32 cellular contexts compared by ENCODE assay signal in genomic region chr6:129940454-129941195, GRCh38.
"Had no signal": no experiment of that assay in that cellular context is flagged by ENCODE, and none has a peak within 500 bp of the region (broad histone marks: within the 10 kb centered on the region; RNA-seq: fewer than 3 reads in every experiment).

No MANE protein-coding gene starts in this region.

- H3K4me3 Mint-ChIP-seq: activated B cell treated with CpG ODN at 0.5 μM for 24 hours; activated CD4-positive, alpha-beta memory T cell treated with anti-CD3 and anti-CD28 coated beads, Interleukin-2, amount 10 ng/mL, durations not matched to agents 7 days and 5 days; activated CD4-positive, alpha-beta T cell treated with anti-CD3 and anti-CD28 coated beads, Interleukin-2, amount 10 ng/mL, durations not matched to agents 7 days and 5 days; activated naive CD4-positive, alpha-beta T cell treated with anti-CD3 and anti-CD28 coated beads, Interleukin-2, amount 10 ng/mL, durations not matched to agents 7 days and 5 days; activated naive CD8-positive, alpha-beta T cell treated with anti-CD3 and anti-CD28 coated beads, Interleukin-2, amount 10 ng/mL, durations not matched to agents 7 days and 5 days; activated T-cell treated with anti-CD3 and anti-CD28 coated beads, Interleukin-2, amount 50 U/mL, for 24 hours; activated T-cell treated with anti-CD3 and anti-CD28 coated beads, Interleukin-2, amount 50 U/mL, for 72 hours; effector memory CD8-positive, alpha-beta T cell; T-helper 17 cell; T-helper 2 cell treated with Interferon-gamma antibody and Interleukin-4, amounts not matched to agents 5 μg/mL and 100 μg/mL, for 36 hours had no signal

- ATAC-seq: activated CD4-positive, CD25-positive, alpha-beta regulatory T cell treated with anti-CD3 and anti-CD28 coated beads, Interleukin-2, amount 50 U/mL, for 24 hours; activated naive CD4-positive, alpha-beta T cell treated with anti-CD3 and anti-CD28 coated beads, Interleukin-2, amount 50 U/mL, for 72 hours; activated T-cell treated with anti-CD3 and anti-CD28 coated beads, Interleukin-2, amount 50 U/mL, for 72 hours; effector memory CD8-positive, alpha-beta T cell; foreskin keratinocyte; gastroesophageal sphincter; heart right ventricle; T-helper 17 cell had no signal

- H3K27ac Mint-ChIP-seq: activated B cell treated with CpG ODN at 0.5 μM for 24 hours; activated CD4-positive, alpha-beta memory T cell treated with anti-CD3 and anti-CD28 coated beads, Interleukin-2, amount 10 ng/mL, durations not matched to agents 7 days and 5 days; activated CD4-positive, alpha-beta T cell treated with anti-CD3 and anti-CD28 coated beads, Interleukin-2, amount 10 ng/mL, durations not matched to agents 7 days and 5 days; activated naive CD4-positive, alpha-beta T cell treated with anti-CD3 and anti-CD28 coated beads, Interleukin-2, amount 10 ng/mL, durations not matched to agents 7 days and 5 days; activated naive CD4-positive, alpha-beta T cell treated with anti-CD3 and anti-CD28 coated beads, Interleukin-2, amount 50 U/mL, for 72 hours; activated naive CD8-positive, alpha-beta T cell treated with anti-CD3 and anti-CD28 coated beads, Interleukin-2, amount 10 ng/mL, durations not matched to agents 7 days and 5 days; activated T-cell treated with anti-CD3 and anti-CD28 coated beads, Interleukin-2, amount 50 U/mL, for 24 hours; activated T-cell treated with anti-CD3 and anti-CD28 coated beads, Interleukin-2, amount 50 U/mL, for 72 hours; effector memory CD8-positive, alpha-beta T cell; T-helper 17 cell; T-helper 2 cell treated with Interferon-gamma antibody and Interleukin-4, amounts not matched to agents 5 μg/mL and 100 μg/mL, for 36 hours had no signal

- H3K9me3 ChIP-seq: esophagus muscularis mucosa, gastroesophageal sphincter had no signal

- H3K27ac ChIP-seq: brain microvascular endothelial cell, esophagus muscularis mucosa, foreskin keratinocyte, gastroesophageal sphincter, heart right ventricle, WERI-Rb-1 had no signal

- H3K27me3 ChIP-seq: brain microvascular endothelial cell, esophagus muscularis mucosa, foreskin keratinocyte had no signal

- H3K36me3 ChIP-seq: brain microvascular endothelial cell, esophagus muscularis mucosa, gastroesophageal sphincter, heart right ventricle, WERI-Rb-1 had no signal

- DNase-seq: activated B cell treated with CpG ODN at 0.5 μM for 24 hours; activated CD4-positive, alpha-beta memory T cell treated with anti-CD3 and anti-CD28 coated beads, Interleukin-2, amount 10 ng/mL, durations not matched to agents 7 days and 5 days; activated CD4-positive, alpha-beta T cell treated with anti-CD3 and anti-CD28 coated beads, Interleukin-2, amount 10 ng/mL, durations not matched to agents 7 days and 5 days; activated CD4-positive, alpha-beta T cell treated with anti-CD3 and anti-CD28 coated beads, Interleukin-2, amount 50 U/mL, for 4 hours; activated CD8-positive, alpha-beta memory T cell treated with anti-CD3 and anti-CD28 coated beads, Interleukin-2, amount 50 U/mL, for 48 hours; activated gamma-delta T cell; activated naive CD4-positive, alpha-beta T cell; activated naive CD4-positive, alpha-beta T cell treated with anti-CD3 and anti-CD28 coated beads, Interleukin-2, amount 10 ng/mL, durations not matched to agents 7 days and 5 days; activated naive CD8-positive, alpha-beta T cell treated with anti-CD3 and anti-CD28 coated beads, Interleukin-2, amount 10 ng/mL, durations not matched to agents 7 days and 5 days; activated T-cell treated with anti-CD3 and anti-CD28 coated beads for 4 hours; activated T-cell treated with anti-CD3 and anti-CD28 coated beads, Interleukin-2, amount 50 U/mL, for 24 hours; activated T-cell treated with anti-CD3 and anti-CD28 coated beads, Interleukin-2, amount 50 U/mL, for 72 hours; brain microvascular endothelial cell; caudate nucleus; cortex of kidney; dermis blood vessel endothelial cell; effector CD4-positive, alpha-beta T cell; effector memory CD8-positive, alpha-beta T cell; erythroblast; foreskin keratinocyte; heart right ventricle; T-helper 1 cell; T-helper 17 cell; T1000; WERI-Rb-1 had no signal

- H3K9me3 Mint-ChIP-seq: activated B cell treated with CpG ODN at 0.5 μM for 24 hours; activated CD4-positive, alpha-beta memory T cell treated with anti-CD3 and anti-CD28 coated beads, Interleukin-2, amount 10 ng/mL, durations not matched to agents 7 days and 5 days; activated CD4-positive, alpha-beta T cell treated with anti-CD3 and anti-CD28 coated beads, Interleukin-2, amount 10 ng/mL, durations not matched to agents 7 days and 5 days; activated naive CD4-positive, alpha-beta T cell treated with anti-CD3 and anti-CD28 coated beads, Interleukin-2, amount 10 ng/mL, durations not matched to agents 7 days and 5 days; activated naive CD4-positive, alpha-beta T cell treated with anti-CD3 and anti-CD28 coated beads, Interleukin-2, amount 50 U/mL, for 72 hours; activated naive CD8-positive, alpha-beta T cell treated with anti-CD3 and anti-CD28 coated beads, Interleukin-2, amount 10 ng/mL, durations not matched to agents 7 days and 5 days; activated T-cell treated with anti-CD3 and anti-CD28 coated beads, Interleukin-2, amount 50 U/mL, for 24 hours; activated T-cell treated with anti-CD3 and anti-CD28 coated beads, Interleukin-2, amount 50 U/mL, for 72 hours; effector memory CD8-positive, alpha-beta T cell; T-helper 2 cell treated with Interferon-gamma antibody and Interleukin-4, amounts not matched to agents 5 μg/mL and 100 μg/mL, for 36 hours had no signal

- H3K4me1 Mint-ChIP-seq: activated CD4-positive, alpha-beta memory T cell treated with anti-CD3 and anti-CD28 coated beads, Interleukin-2, amount 10 ng/mL, durations not matched to agents 7 days and 5 days; activated naive CD4-positive, alpha-beta T cell treated with anti-CD3 and anti-CD28 coated beads, Interleukin-2, amount 10 ng/mL, durations not matched to agents 7 days and 5 days had no signal

- H3K36me3 Mint-ChIP-seq: activated naive CD4-positive, alpha-beta T cell treated with anti-CD3 and anti-CD28 coated beads, Interleukin-2, amount 10 ng/mL, durations not matched to agents 7 days and 5 days; activated naive CD4-positive, alpha-beta T cell treated with anti-CD3 and anti-CD28 coated beads, Interleukin-2, amount 50 U/mL, for 72 hours; activated naive CD8-positive, alpha-beta T cell treated with anti-CD3 and anti-CD28 coated beads, Interleukin-2, amount 10 ng/mL, durations not matched to agents 7 days and 5 days had no signal

- H3K4me3 ChIP-seq: esophagus muscularis mucosa, gastroesophageal sphincter, heart right ventricle had no signal

- H3K4me1 ChIP-seq: esophagus muscularis mucosa, foreskin keratinocyte, gastroesophageal sphincter, heart right ventricle had no signal

- FAIRE-seq: astrocyte, colon had no signal
